ENCODE assay signal across 8 cellular contexts in the genomic region with DNA sequence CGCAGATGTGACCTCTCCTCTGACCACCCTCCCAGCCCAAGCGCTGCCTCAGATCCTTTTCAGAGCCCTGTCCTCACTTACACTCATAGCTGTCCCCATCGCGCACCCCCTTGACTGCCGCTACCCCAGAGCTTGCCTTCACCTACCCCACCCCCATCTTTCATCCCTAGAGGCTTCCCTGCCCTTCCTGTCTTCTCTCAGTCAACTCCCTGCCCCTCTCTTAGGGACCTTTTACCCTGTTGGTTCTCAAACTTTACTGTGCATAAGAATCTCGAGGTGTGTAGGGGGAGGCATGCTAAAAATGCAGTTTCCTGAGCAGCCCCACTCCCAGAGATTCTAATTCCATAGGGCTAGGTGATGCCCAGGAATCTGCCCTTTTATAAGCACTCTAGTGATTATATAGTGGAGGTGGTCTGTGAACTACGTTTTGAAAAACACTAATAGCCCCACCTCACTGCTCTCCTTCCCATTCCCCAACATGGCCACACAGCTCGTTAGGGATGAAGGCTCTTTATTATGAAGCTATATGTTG. TPM values are rescaled to one million over a fixed set of nuclear protein-coding genes. Genes with fewer than 3 reads are reported as not detected.
A peak's percentile ranks its signal among the peaks of the same experiment; 100 is the strongest.
DNase-seq lines count a peak whose midpoint lies in the region; ATAC-seq, FAIRE-seq and TF ChIP-seq lines count a peak whose summit lies in the region.

No MANE protein-coding gene starts in this region.

- CTCF ChIA-PET in A673 (lab: Charles Lee): interaction anchor here (0.8 to 1.3 kb wide), 2 partner anchors 79 to 158 kb away, joined by 4 to 6 read pairs; partner anchors contain the start of gene PDRG1

- in situ Hi-C loops in HAP-1 (cut with MboI; ENCODE audit: low sequenced_read_pairs): no loop called here

- H3K9me3 Mint-ChIP-seq in activated T-helper 17 cell treated with anti-CD3 and anti-CD28 coated beads, Interleukin-2, amount 50 U/mL, for 72 hours: no peaks in the 10 kb centered on the region

- POLR2A ChIA-PET in A673 (lab: Charles Lee; ENCODE audit: low non-redundant PET): interaction anchor here (0.6 kb wide), 1 partner anchor 219 kb away, joined by 7 read pairs; no protein-coding TSS in a partner anchor

- H3K27me3 ChIP-seq in A673 (replicated peaks; ENCODE audit: insufficient read depth, low read depth, low read length, poor library complexity): peaks cover 8% of the 10 kb centered on the region
- H3K27me3 ChIP-seq in HAP-1 (ENCODE audit: low read depth): no peaks in the 10 kb centered on the region
- H3K27me3 ChIP-seq in keratinocyte (ENCODE audit: control insufficient read depth, extremely low read depth, insufficient read depth, low read length): no peaks in the 10 kb centered on the region
- no peaks in the 10 kb centered on the region for H3K27me3 ChIP-seq in thoracic aorta (replicated peaks; ENCODE audit: insufficient read depth)

- H3K4me3 ChIP-seq in A673 (ENCODE audit: low read depth, low read length, poor library complexity, severe bottlenecking): peak overlapping the region; percentile 70
- H3K4me3 ChIP-seq in HAP-1: peak overlapping the region; percentile 97
- peak overlapping the region; percentile 71 to 91 (median 88) for H3K4me3 ChIP-seq in keratinocyte (ENCODE audit: control insufficient read depth in 2 of 3, extremely low read depth in 1 of 3, insufficient read depth in 2 of 3, low read depth in 1 of 3, low read length in 3 of 3)
- H3K4me3 ChIP-seq in thoracic aorta: peak overlapping the region; percentile 99

- H3K4me2 ChIP-seq in keratinocyte (ENCODE audit: control insufficient read depth, extremely low read depth, insufficient read depth, low read depth, low read length): peak overlapping the region; percentile 91

- BruUV-seq in A673 (replicated peaks; lab: Mats Ljungman, UMichigan): no TSS peak

- H3K4me1 ChIP-seq in A673 (ENCODE audit: insufficient read depth, low read length, poor library complexity, severe bottlenecking): peaks cover 6% of the 10 kb centered on the region
- peaks cover 6% of the 10 kb centered on the region for H3K4me1 ChIP-seq in HAP-1
- H3K4me1 ChIP-seq in keratinocyte (ENCODE audit: control insufficient read depth, extremely low read depth, insufficient read depth, low read length): peaks cover 20% of the 10 kb centered on the region
- peaks cover 23 to 24% of the 10 kb centered on the region in 2 donors for H3K4me1 ChIP-seq in thoracic aorta (ENCODE audit: control insufficient read depth in 1 of 2, low read depth in 2 of 2)

- dilution Hi-C loops in keratinocyte (cut with MboI; ENCODE audit: extremely low pct_ligation_motif_present, low sequenced_read_pairs): no loop called here

- H3K9ac ChIP-seq in keratinocyte (ENCODE audit: control insufficient read depth, extremely low read depth, insufficient read depth, low read length): peak overlapping the region; percentile 100

- H3K9me1 ChIP-seq in keratinocyte (ENCODE audit: control insufficient read depth, extremely low read depth, insufficient read depth, low read length): peaks cover 4% of the 10 kb centered on the region

- H4K20me1 ChIP-seq in keratinocyte (ENCODE audit: control insufficient read depth, extremely low read depth, insufficient read depth, low read length): peaks cover 6% of the 10 kb centered on the region

- TF ChIP-seq CTCF in A673 (conservative IDR thresholded peaks at IDR 0.05; ENCODE audit: low read depth, low read length) (no peak), keratinocyte (optimal IDR thresholded peaks at IDR 0.05 in 1 of 3, IDR thresholded peaks at IDR 0.05 in 1 of 3, conservative IDR thresholded peaks at IDR 0.05 in 1 of 3; ENCODE audit: extremely low read depth in 1 of 3, insufficient read depth in 2 of 3, low read length in 3 of 3) (no peak), thoracic aorta (IDR thresholded peaks at IDR 0.05) (no peak)

- H3K27ac ChIP-seq in A673 (ENCODE audit: low read depth, low read length, poor library complexity, severe bottlenecking) (peak overlapping the region; percentile 99), keratinocyte (ENCODE audit: control insufficient read depth, insufficient read depth, low read length) (peak overlapping the region; percentile 100), thoracic aorta (peak overlapping the region; percentile 99 to 100)

- DNase-seq in A673 (ENCODE audit: low spot score): peak; percentile 28
- DNase-seq in HAP-1 (ENCODE audit: low spot score in 2 of 2): no peak
- no peak for DNase-seq in keratinocyte (ENCODE audit: low read depth, low spot score)
- DNase-seq in thoracic aorta (ENCODE audit: low spot score): no peak
- no peak for DNase-seq in NCI-H128 (lab: John Stamatoyannopoulos, UW; ENCODE audit: unreplicated experiment)
- no peak for DNase-seq in NCI-H446 treated with DMSO at 0.1 percent for 48 hours (lab: John Stamatoyannopoulos, UW)

- peak overlapping the region; percentile 100 for H2AFZ ChIP-seq in keratinocyte (ENCODE audit: control insufficient read depth, low read length)

- H3K79me2 ChIP-seq in keratinocyte (ENCODE audit: control insufficient read depth, insufficient read depth, low read length): peaks cover 54% of the 10 kb centered on the region

- peaks cover 27% of the 10 kb centered on the region for H3K4me1 Mint-ChIP-seq in activated T-helper 17 cell treated with anti-CD3 and anti-CD28 coated beads, Interleukin-2, amount 50 U/mL, for 72 hours

- peak overlapping the region; percentile 75 for H3K4me3 Mint-ChIP-seq in activated T-helper 17 cell treated with anti-CD3 and anti-CD28 coated beads, Interleukin-2, amount 50 U/mL, for 72 hours

- H3K9me3 ChIP-seq in A673 (ENCODE audit: low read depth, low read length, poor library complexity, severe bottlenecking) (no peaks in the 10 kb centered on the region), HAP-1 (no peaks in the 10 kb centered on the region), keratinocyte (ENCODE audit: control insufficient read depth, low read depth, low read length) (no peaks in the 10 kb centered on the region), thoracic aorta (no peaks in the 10 kb centered on the region)

- intact Hi-C loops in A673 (cut with micrococcal nuclease; ENCODE audit: unreplicated experiment): no loop called here

- H3K27ac Mint-ChIP-seq in activated T-helper 17 cell treated with anti-CD3 and anti-CD28 coated beads, Interleukin-2, amount 50 U/mL, for 72 hours: peak overlapping the region; percentile 94

- peaks cover 4% of the 10 kb centered on the region for H3K36me3 ChIP-seq in A673 (ENCODE audit: insufficient read depth, low read length, poor library complexity, severe bottlenecking)
- H3K36me3 ChIP-seq in HAP-1 (replicated peaks): peaks cover 6% of the 10 kb centered on the region
- H3K36me3 ChIP-seq in keratinocyte (ENCODE audit: control insufficient read depth in 2 of 2, extremely low read depth in 1 of 2, insufficient read depth in 2 of 2, low read length in 2 of 2): peaks cover 0 to 8% of the 10 kb centered on the region in 2 experiments
- H3K36me3 ChIP-seq in thoracic aorta: no peaks in the 10 kb centered on the region

- peaks cover 27% of the 10 kb centered on the region for H3K36me3 Mint-ChIP-seq in activated T-helper 17 cell treated with anti-CD3 and anti-CD28 coated beads, Interleukin-2, amount 50 U/mL, for 72 hours (ENCODE audit: low read depth)

- H3K27me3 Mint-ChIP-seq in activated T-helper 17 cell treated with anti-CD3 and anti-CD28 coated beads, Interleukin-2, amount 50 U/mL, for 72 hours: no peaks in the 10 kb centered on the region

- ATAC-seq in activated T-helper 17 cell treated with anti-CD3 and anti-CD28 coated beads, Interleukin-2, amount 50 U/mL, for 72 hours (replicated peaks): peak; percentile 22
- ATAC-seq in thoracic aorta (ENCODE audit: insufficient number of reproducible peaks, low FRiP score, low read depth): no peak
- no peak for ATAC-seq in HG02642 (IDR thresholded peaks at IDR 0.05; ENCODE audit: poor library complexity, unreplicated experiment)

- no peak for FAIRE-seq in keratinocyte (lab: Jason Lieb, UNC)

RNA-seq across cellular contexts. Expression of gene TM9SF4, which starts 0.7 kb away (rescaled TPM):
- total RNA-seq in A673 (2021) (54.1 and 54.4 TPM in 2 replicates), thoracic aorta (10 to 100 TPM; 33.4 TPM)
- total RNA-seq in activated T-helper 17 cell treated with anti-CD3 and anti-CD28 coated beads, Interleukin-2, amount 50 U/mL, for 72 hours: 10 to 100 TPM; 47.0 to 47.4 TPM
- 49.4 to 65.5 TPM (median 62.2 TPM) in 3 replicates for polyA plus RNA-seq in keratinocyte
- 14.0 TPM for polyA plus RNA-seq in keratinocyte (2011; ENCODE audit: low read depth)
- 25.1 and 27.3 TPM in 2 replicates for polyA plus RNA-seq in keratinocyte (2011; cell fraction: cytosol; rRNA removed)
- 116 and 121 TPM in 2 replicates for polyA plus RNA-seq in keratinocyte (2011; cell fraction: nucleus; rRNA removed)
- polyA plus RNA-seq in keratinocyte (2012; ENCODE audit: low replicate concordance): 37.2 and 37.7 TPM in 2 replicates
- 74.3 to 98.5 TPM (median 94.5 TPM) in 3 replicates for polyA minus RNA-seq in keratinocyte
- 39.7 TPM for polyA minus RNA-seq in keratinocyte (2011; cell fraction: cytosol; rRNA and poly(A)+ RNA removed)
- polyA minus RNA-seq in keratinocyte (2011; cell fraction: nucleus; rRNA and poly(A)+ RNA removed): 91.4 and 120 TPM in 2 replicates

RNA-seq across cellular contexts. Expression of gene HCK, which starts 58.2 kb away (rescaled TPM):
- total RNA-seq in A673 (2021) (not detected in 2 replicates), thoracic aorta (10 to 100 TPM; 29.0 to 38.1 TPM)
- under 1 TPM; 0.13 to 0.15 TPM for total RNA-seq in activated T-helper 17 cell treated with anti-CD3 and anti-CD28 coated beads, Interleukin-2, amount 50 U/mL, for 72 hours
- 0.03 TPM in 1 of 3 replicates, not detected in the others for polyA plus RNA-seq in keratinocyte
- not detected for polyA plus RNA-seq in keratinocyte (2011; ENCODE audit: low read depth)
- polyA plus RNA-seq in keratinocyte (2011; cell fraction: cytosol; rRNA removed): not detected in 2 replicates
- polyA plus RNA-seq in keratinocyte (2011; cell fraction: nucleus; rRNA removed): 0.15 TPM in 1 of 2 replicates, not detected in the other
- polyA plus RNA-seq in keratinocyte (2012; ENCODE audit: low replicate concordance): not detected in 2 replicates
- polyA minus RNA-seq in keratinocyte: 0.73 TPM in 1 of 3 replicates, not detected in the others
- not detected for polyA minus RNA-seq in keratinocyte (2011; cell fraction: cytosol; rRNA and poly(A)+ RNA removed)
- not detected in 2 replicates for polyA minus RNA-seq in keratinocyte (2011; cell fraction: nucleus; rRNA and poly(A)+ RNA removed)

Comparison
In these comparisons a context has a peak if more than half of its experiments do, and no peak if none do; other contexts are left out.
1. RNA of gene HCK, which starts 58.2 kb away (total RNA-seq): 29.0 to 38.1 TPM in thoracic aorta; 0.13 to 0.15 TPM in activated T-helper 17 cell treated with anti-CD3 and anti-CD28 coated beads, Interleukin-2, amount 50 U/mL, for 72 hours and not detected in A673; every median in the first group is over 10 times any median in the second.
2. Peak in every context shown above with its lines, with median percentiles within 50 percentile points of each other: H3K27ac ChIP-seq and H3K4me3 ChIP-seq.